In genomic region chr2:190119948-190120347, GRCh38 we compare ENCODE assay signal across 16 cellular contexts. TPM values are rescaled to one million over a fixed set of nuclear protein-coding genes. Genes with fewer than 3 reads are reported as not detected.
A peak's percentile ranks its signal among the peaks of the same experiment; 100 is the strongest.
DNase-seq lines count a peak whose midpoint lies in the region; ATAC-seq and TF ChIP-seq lines count a peak whose summit lies in the region.
"Had no signal": no experiment of that assay in that cellular context is flagged by ENCODE, and none has a peak within 500 bp of the region (broad histone marks: within the 10 kb centered on the region; RNA-seq: fewer than 3 reads in every experiment).

No MANE protein-coding gene starts in this region.

- H2BK5ac ChIP-seq in IMR-90 (ENCODE audit: low read depth, low read length, poor library complexity, severe bottlenecking) = no peak overlapping the region

- H3K56ac ChIP-seq in IMR-90 (ENCODE audit: extremely low read depth, insufficient read depth, low read length) = no peak overlapping the region

- no peaks in the 10 kb centered on the region for H3K36me3 Mint-ChIP-seq in CD8-positive, alpha-beta T cell
- no peaks in the 10 kb centered on the region for H3K36me3 Mint-ChIP-seq in naive B cell
- H3K36me3 Mint-ChIP-seq in chondrocyte (ENCODE audit: low read depth) = peaks cover 1% of the 10 kb centered on the region

- H3K4me3 Mint-ChIP-seq in CD8-positive, alpha-beta T cell = peak overlapping the region; percentile 60
- H3K4me3 Mint-ChIP-seq in naive B cell = peak overlapping the region in 6 of 8 donors; percentile 18 to 80 (median 44)
- no peak overlapping the region for H3K4me3 Mint-ChIP-seq in chondrocyte (ENCODE audit: unreplicated experiment)

- H4K8ac ChIP-seq in IMR-90 (ENCODE audit: low read depth in 2 of 2, low read length in 2 of 2) = peak overlapping the region in 1 of 2 experiments; percentile 40; a peak in 1 of 4 replicates

- ATAC-seq in CD8-positive, alpha-beta T cell = peak; percentile 18
- ATAC-seq in IMR-90 (ENCODE audit: low read depth) = no peak
- ATAC-seq in naive B cell (ENCODE audit: low read depth in 2 of 2) = no peak
- no peak for ATAC-seq in GM18517 (IDR thresholded peaks at IDR 0.05; ENCODE audit: unreplicated experiment)
- ATAC-seq in HG02970 (IDR thresholded peaks at IDR 0.05; ENCODE audit: low FRiP score, unreplicated experiment) = no peak
- ATAC-seq: gastroesophageal sphincter had no signal

- POLR2A ChIA-PET in CD8-positive, alpha-beta T cell (lab: Charles Lee) = no interaction called here
- POLR2A ChIA-PET in IMR-90 (lab: Charles Lee; ENCODE audit: unreplicated experiment) = no interaction called here

- TF ChIP-seq RAD21 in IMR-90 (IDR thresholded peaks at IDR 0.05; ENCODE audit: low read length) = no peak

- H2BK20ac ChIP-seq in IMR-90 (ENCODE audit: low read depth, low read length) = no peak overlapping the region

- no peak overlapping the region for H3K23ac ChIP-seq in IMR-90 (ENCODE audit: low read depth, low read length)

- H4K5ac ChIP-seq in IMR-90 (ENCODE audit: low read depth, low read length) = no peak overlapping the region; the same call in 1 of the 2 replicates

- peak overlapping the region; percentile 13; the same call in 1 of the 2 replicates for H2BK120ac ChIP-seq in IMR-90 (ENCODE audit: low read depth, low read length)

- H3K4ac ChIP-seq in IMR-90 (ENCODE audit: low read depth, low read length) = no peak overlapping the region; the same call in 1 of the 2 replicates

- H3K27ac Mint-ChIP-seq in CD8-positive, alpha-beta T cell = peak overlapping the region; percentile 79
- H3K27ac Mint-ChIP-seq in naive B cell = peak overlapping the region in 2 of 6 donors; percentile 10 to 34
- no peak overlapping the region for H3K27ac Mint-ChIP-seq in chondrocyte (ENCODE audit: unreplicated experiment)
- H3K27ac Mint-ChIP-seq: activated CD4-positive, alpha-beta T cell treated with anti-CD3 and anti-CD28 coated beads for 36 hours had no signal

- H3K9me3 ChIP-seq in CD8-positive, alpha-beta T cell (ENCODE audit: low read length) = no peaks in the 10 kb centered on the region
- H3K9me3 ChIP-seq in IMR-90 (ENCODE audit: control insufficient read depth, insufficient read depth, low read length) (no peaks in the 10 kb centered on the region), prostate gland (no peaks in the 10 kb centered on the region)
- H3K9me3 ChIP-seq: Caco-2, gastroesophageal sphincter, pancreas had no signal

- dilution Hi-C loops in IMR-90 (cut with HindIII; ENCODE audit: low sequenced_read_pairs, unreplicated experiment) = no loop called here

- peak overlapping the region; percentile 79 for H2AFZ ChIP-seq in IMR-90 (replicated peaks; ENCODE audit: low read length, poor library complexity)

- H3K4me1 Mint-ChIP-seq in CD8-positive, alpha-beta T cell (ENCODE audit: low read depth) = peaks cover 11% of the 10 kb centered on the region
- H3K4me1 Mint-ChIP-seq in naive B cell (peaks cover 12 to 18% (median 17%) of the 10 kb centered on the region in 3 donors), chondrocyte (ENCODE audit: low read depth) (no peaks in the 10 kb centered on the region)
- H3K4me1 Mint-ChIP-seq: activated CD4-positive, alpha-beta T cell treated with anti-CD3 and anti-CD28 coated beads for 36 hours had no signal

- in situ Hi-C loops in IMR-90 (cut with MboI; ENCODE audit: low sequenced_read_pairs) = no loop called here

- H3K14ac ChIP-seq in IMR-90 (replicated peaks; ENCODE audit: low read depth, low read length) = no peak overlapping the region

- H3K4me3 ChIP-seq in CD8-positive, alpha-beta T cell (ENCODE audit: low read depth, low read length) = no peak overlapping the region
- H3K4me3 ChIP-seq in IMR-90 (ENCODE audit: insufficient read depth, low read depth, low read length) (no peak overlapping the region), dorsolateral prefrontal cortex (peak overlapping the region in 37 of 59 donors; percentile 5 to 62 (median 44)), prostate gland (no peak overlapping the region)
- H3K4me3 ChIP-seq: SK-N-MC had no signal

- no peak overlapping the region for H2AK9ac ChIP-seq in IMR-90 (replicated peaks; ENCODE audit: low read depth, low read length, poor library complexity)

- no peaks in the 10 kb centered on the region for H3K27me3 Mint-ChIP-seq in CD8-positive, alpha-beta T cell (ENCODE audit: low read depth)
- no peaks in the 10 kb centered on the region for H3K27me3 Mint-ChIP-seq in naive B cell
- H3K27me3 Mint-ChIP-seq in chondrocyte (ENCODE audit: low read depth) = no peaks in the 10 kb centered on the region
- H3K27me3 Mint-ChIP-seq: activated CD4-positive, alpha-beta T cell treated with anti-CD3 and anti-CD28 coated beads for 36 hours had no signal

- intact Hi-C loops in CD8-positive, alpha-beta T cell (cut with DNase I, micrococcal nuclease) = loop anchor here in 1 of 2 experiments (2.0 to 5.0 kb wide), 2 partner anchors 31 to 978 kb away; no protein-coding TSS in a partner anchor
- intact Hi-C loops in IMR-90 (cut with micrococcal nuclease) (no loop called here), dorsolateral prefrontal cortex (cut with DNase I) (loop anchor here in 1 of 2 donors (5.0 kb wide), 1 partner anchor 33 kb away; no protein-coding TSS in a partner anchor), prostate gland (cut with DNase I) (loop anchor here (5.0 kb wide), 1 partner anchor 62 kb away; a partner anchor contains a TSS)

- no peaks in the 10 kb centered on the region for H3K9me1 ChIP-seq in IMR-90 (ENCODE audit: insufficient read depth, low read length)

- H2AK5ac ChIP-seq in IMR-90 (ENCODE audit: low read depth, low read length) = no peak overlapping the region

- CTCF ChIA-PET in CD8-positive, alpha-beta T cell (lab: Charles Lee) = interaction anchor here (1.2 to 2.1 kb wide), 2 partner anchors 32 to 199 kb away, joined by 3 to 7 read pairs; no protein-coding TSS in a partner anchor
- CTCF ChIA-PET in IMR-90 (lab: Yijun Ruan, JAX) = interaction anchor here (0.7 kb wide), 1 partner anchor 193 kb away, joined by 3 read pairs; no protein-coding TSS in a partner anchor

- H3K79me1 ChIP-seq in IMR-90 (ENCODE audit: low read depth in 1 of 2, low read length in 2 of 2) = no peaks in the 10 kb centered on the region

- H3K27ac ChIP-seq in CD8-positive, alpha-beta T cell (ENCODE audit: low read depth, low read length) = peak overlapping the region; percentile 34
- no peak overlapping the region for H3K27ac ChIP-seq in IMR-90 (ENCODE audit: insufficient read depth, low read length)
- peak overlapping the region in 9 of 59 donors; percentile 5 to 70 (median 27) for H3K27ac ChIP-seq in dorsolateral prefrontal cortex
- no peak overlapping the region for H3K27ac ChIP-seq in prostate gland
- H3K27ac ChIP-seq: gastroesophageal sphincter, pancreas, SK-N-MC had no signal

- H4K91ac ChIP-seq in IMR-90 (ENCODE audit: insufficient read depth, low read depth, low read length) = no peak overlapping the region

- H3K4me1 ChIP-seq in CD8-positive, alpha-beta T cell (ENCODE audit: insufficient read depth, low read length) = no peaks in the 10 kb centered on the region
- H3K4me1 ChIP-seq in IMR-90 (ENCODE audit: control insufficient read depth, insufficient read depth, low read length) (peaks cover 4% of the 10 kb centered on the region), prostate gland (replicated peaks) (no peaks in the 10 kb centered on the region)
- H3K4me1 ChIP-seq: Caco-2, gastroesophageal sphincter, pancreas had no signal

- no peak overlapping the region for H3K4me2 ChIP-seq in IMR-90 (ENCODE audit: low read depth, low read length)

- H2BK15ac ChIP-seq in IMR-90 (ENCODE audit: low read depth, low read length) = no peak overlapping the region; the same call in 2 of the 3 replicates

- no TSS peak for BruUV-seq in IMR-90 (replicated peaks; lab: Mats Ljungman, UMichigan)

- H3K27me3 ChIP-seq in CD8-positive, alpha-beta T cell (ENCODE audit: insufficient read depth, low read length) = no peaks in the 10 kb centered on the region
- H3K27me3 ChIP-seq in IMR-90 (ENCODE audit: control insufficient read depth, insufficient read depth, low read length) (no peaks in the 10 kb centered on the region), dorsolateral prefrontal cortex (no peaks in the 10 kb centered on the region), prostate gland (replicated peaks; ENCODE audit: insufficient read depth) (no peaks in the 10 kb centered on the region)
- H3K27me3 ChIP-seq: gastroesophageal sphincter, pancreas had no signal

- TF ChIP-seq CTCF in CD8-positive, alpha-beta T cell (IDR thresholded peaks at IDR 0.05) = no peak
- TF ChIP-seq CTCF in IMR-90 (conservative IDR thresholded peaks at IDR 0.05; ENCODE audit: low read depth, low read length) = no peak
- TF ChIP-seq CTCF in dorsolateral prefrontal cortex (IDR thresholded peaks at IDR 0.05 in 54 of 56, conservative IDR thresholded peaks at IDR 0.05 in 2 of 56; ENCODE audit: low read depth in 1 of 56, partially characterized antibody in 56 of 56) = no peak
- no peak for TF ChIP-seq CTCF in prostate gland (IDR thresholded peaks at IDR 0.05)
- TF ChIP-seq CTCF in chondrocyte (IDR thresholded peaks at IDR 0.05) = no peak

- peak in 2 of 7 experiments; percentile 4 to 52 for DNase-seq in CD8-positive, alpha-beta T cell
- DNase-seq in IMR-90 (no peak), dorsolateral prefrontal cortex (no peak), naive B cell (no peak), prostate gland (ENCODE audit: low spot score) (no peak), chondrocyte (ENCODE audit: low spot score) (no peak)
- DNase-seq: Caco-2, mammary epithelial cell, NCI-H187 treated with DMSO at 0.1 percent for 48 hours had no signal

- no peak overlapping the region for H3K18ac ChIP-seq in IMR-90 (ENCODE audit: low read depth, low read length)

- TF ChIP-seq POLR2A in IMR-90 (IDR thresholded peaks at IDR 0.05; ENCODE audit: low read depth, low read length) (no peak), prostate gland (IDR thresholded peaks at IDR 0.05) (no peak)

- no peaks in the 10 kb centered on the region for H4K20me1 ChIP-seq in IMR-90 (ENCODE audit: insufficient read depth, low read length)

- H3K9me3 Mint-ChIP-seq in CD8-positive, alpha-beta T cell = no peaks in the 10 kb centered on the region
- H3K9me3 Mint-ChIP-seq in naive B cell = peaks cover 0 to 7% (median 0%) of the 10 kb centered on the region in 7 donors
- no peaks in the 10 kb centered on the region for H3K9me3 Mint-ChIP-seq in chondrocyte (ENCODE audit: low read depth)

- WGBS in IMR-90 (ENCODE audit: extremely low coverage in 2 of 2, insufficient read length in 1 of 2), 2 experiments = 18% methylated on average over 3 of the region's 12 CpGs; no CpG with 5 or more reads in 1 of the 2 experiments
- WGBS in prostate gland = 64% methylated on average over 12 of the region's 12 CpGs

- H3K36me3 ChIP-seq in CD8-positive, alpha-beta T cell (ENCODE audit: insufficient read depth, low read length) = no peaks in the 10 kb centered on the region
- H3K36me3 ChIP-seq in IMR-90 (ENCODE audit: control insufficient read depth, insufficient read depth, low read length) (no peaks in the 10 kb centered on the region), prostate gland (no peaks in the 10 kb centered on the region)
- H3K36me3 ChIP-seq: gastroesophageal sphincter, pancreas had no signal

- no peak overlapping the region for H3K9ac ChIP-seq in IMR-90 (ENCODE audit: low read depth, low read length)

RNA-seq across cellular contexts. Expression of gene MSTN, which starts 57.4 kb away (rescaled TPM):
- not detected for total RNA-seq in CD8-positive, alpha-beta T cell
- under 0.01 TPM in 1 of 2 replicates, not detected in the other for total RNA-seq in IMR-90 (2012; rRNA removed)
- not detected in 2 replicates for polyA plus RNA-seq in IMR-90 (2012; rRNA removed)
- 0.02 TPM in 1 of 2 replicates, not detected in the other for polyA plus RNA-seq in IMR-90 (2012; cell fraction: cytosol; rRNA removed)
- polyA plus RNA-seq in IMR-90 (2012; cell fraction: nucleus; rRNA removed; ENCODE audit: low replicate concordance) = 0.02 and 0.24 TPM in 2 replicates
- total RNA-seq in dorsolateral prefrontal cortex = 1 to 10 TPM in 74 of 120 experiments, under 1 TPM in 46; 0.42 to 4.1 (median 1.1) TPM
- not detected for polyA plus RNA-seq in naive B cell (ENCODE audit: low read depth in 6 of 6)
- under 1 TPM; 0.05 to 0.34 TPM for total RNA-seq in prostate gland
- 0.44 to 0.99 TPM (median 0.45 TPM) in 3 replicates for total RNA-seq in chondrocyte
- total RNA-seq: activated CD4-positive, alpha-beta T cell treated with anti-CD3 and anti-CD28 coated beads for 36 hours; Caco-2; H4; mammary epithelial cell had no signal
- polyA plus RNA-seq: mammary epithelial cell had no signal

Comparison
In these comparisons a context has a peak if more than half of its experiments do, and no peak if none do; other contexts are left out.
1. H3K4me3 ChIP-seq: peak in dorsolateral prefrontal cortex (37 of 59); none in CD8-positive, alpha-beta T cell (single experiment), IMR-90 (single experiment) and prostate gland (0 of 2).